Comparison of ENCODE assay signal across 1 cellular context in the genomic region with DNA sequence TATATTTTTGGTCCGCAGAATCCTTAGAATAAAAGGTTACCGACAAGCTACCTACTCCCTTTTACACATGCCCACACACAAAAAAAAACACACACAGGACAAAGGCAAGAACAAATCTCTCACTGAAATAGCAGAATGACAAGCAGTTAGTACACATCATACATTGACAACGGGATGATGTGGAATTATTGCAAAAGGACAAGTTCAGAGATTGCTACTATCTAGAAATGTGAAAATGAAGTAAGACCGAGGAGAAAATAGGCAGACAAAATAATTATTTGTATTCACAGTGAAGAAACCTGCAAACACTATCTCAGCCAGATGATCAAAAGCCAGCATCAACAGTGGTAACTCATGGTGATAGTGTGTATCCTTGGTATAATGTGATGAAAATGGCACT.
TF ChIP-seq lines count a peak whose summit lies in the region.

No MANE protein-coding gene starts in this region.

TF ChIP-seq in GM23338, 12 proteins besides CTCF, POLR2A, EP300 and RAD21 (continued from another document):
- TF ChIP-seq, protein P1, sequence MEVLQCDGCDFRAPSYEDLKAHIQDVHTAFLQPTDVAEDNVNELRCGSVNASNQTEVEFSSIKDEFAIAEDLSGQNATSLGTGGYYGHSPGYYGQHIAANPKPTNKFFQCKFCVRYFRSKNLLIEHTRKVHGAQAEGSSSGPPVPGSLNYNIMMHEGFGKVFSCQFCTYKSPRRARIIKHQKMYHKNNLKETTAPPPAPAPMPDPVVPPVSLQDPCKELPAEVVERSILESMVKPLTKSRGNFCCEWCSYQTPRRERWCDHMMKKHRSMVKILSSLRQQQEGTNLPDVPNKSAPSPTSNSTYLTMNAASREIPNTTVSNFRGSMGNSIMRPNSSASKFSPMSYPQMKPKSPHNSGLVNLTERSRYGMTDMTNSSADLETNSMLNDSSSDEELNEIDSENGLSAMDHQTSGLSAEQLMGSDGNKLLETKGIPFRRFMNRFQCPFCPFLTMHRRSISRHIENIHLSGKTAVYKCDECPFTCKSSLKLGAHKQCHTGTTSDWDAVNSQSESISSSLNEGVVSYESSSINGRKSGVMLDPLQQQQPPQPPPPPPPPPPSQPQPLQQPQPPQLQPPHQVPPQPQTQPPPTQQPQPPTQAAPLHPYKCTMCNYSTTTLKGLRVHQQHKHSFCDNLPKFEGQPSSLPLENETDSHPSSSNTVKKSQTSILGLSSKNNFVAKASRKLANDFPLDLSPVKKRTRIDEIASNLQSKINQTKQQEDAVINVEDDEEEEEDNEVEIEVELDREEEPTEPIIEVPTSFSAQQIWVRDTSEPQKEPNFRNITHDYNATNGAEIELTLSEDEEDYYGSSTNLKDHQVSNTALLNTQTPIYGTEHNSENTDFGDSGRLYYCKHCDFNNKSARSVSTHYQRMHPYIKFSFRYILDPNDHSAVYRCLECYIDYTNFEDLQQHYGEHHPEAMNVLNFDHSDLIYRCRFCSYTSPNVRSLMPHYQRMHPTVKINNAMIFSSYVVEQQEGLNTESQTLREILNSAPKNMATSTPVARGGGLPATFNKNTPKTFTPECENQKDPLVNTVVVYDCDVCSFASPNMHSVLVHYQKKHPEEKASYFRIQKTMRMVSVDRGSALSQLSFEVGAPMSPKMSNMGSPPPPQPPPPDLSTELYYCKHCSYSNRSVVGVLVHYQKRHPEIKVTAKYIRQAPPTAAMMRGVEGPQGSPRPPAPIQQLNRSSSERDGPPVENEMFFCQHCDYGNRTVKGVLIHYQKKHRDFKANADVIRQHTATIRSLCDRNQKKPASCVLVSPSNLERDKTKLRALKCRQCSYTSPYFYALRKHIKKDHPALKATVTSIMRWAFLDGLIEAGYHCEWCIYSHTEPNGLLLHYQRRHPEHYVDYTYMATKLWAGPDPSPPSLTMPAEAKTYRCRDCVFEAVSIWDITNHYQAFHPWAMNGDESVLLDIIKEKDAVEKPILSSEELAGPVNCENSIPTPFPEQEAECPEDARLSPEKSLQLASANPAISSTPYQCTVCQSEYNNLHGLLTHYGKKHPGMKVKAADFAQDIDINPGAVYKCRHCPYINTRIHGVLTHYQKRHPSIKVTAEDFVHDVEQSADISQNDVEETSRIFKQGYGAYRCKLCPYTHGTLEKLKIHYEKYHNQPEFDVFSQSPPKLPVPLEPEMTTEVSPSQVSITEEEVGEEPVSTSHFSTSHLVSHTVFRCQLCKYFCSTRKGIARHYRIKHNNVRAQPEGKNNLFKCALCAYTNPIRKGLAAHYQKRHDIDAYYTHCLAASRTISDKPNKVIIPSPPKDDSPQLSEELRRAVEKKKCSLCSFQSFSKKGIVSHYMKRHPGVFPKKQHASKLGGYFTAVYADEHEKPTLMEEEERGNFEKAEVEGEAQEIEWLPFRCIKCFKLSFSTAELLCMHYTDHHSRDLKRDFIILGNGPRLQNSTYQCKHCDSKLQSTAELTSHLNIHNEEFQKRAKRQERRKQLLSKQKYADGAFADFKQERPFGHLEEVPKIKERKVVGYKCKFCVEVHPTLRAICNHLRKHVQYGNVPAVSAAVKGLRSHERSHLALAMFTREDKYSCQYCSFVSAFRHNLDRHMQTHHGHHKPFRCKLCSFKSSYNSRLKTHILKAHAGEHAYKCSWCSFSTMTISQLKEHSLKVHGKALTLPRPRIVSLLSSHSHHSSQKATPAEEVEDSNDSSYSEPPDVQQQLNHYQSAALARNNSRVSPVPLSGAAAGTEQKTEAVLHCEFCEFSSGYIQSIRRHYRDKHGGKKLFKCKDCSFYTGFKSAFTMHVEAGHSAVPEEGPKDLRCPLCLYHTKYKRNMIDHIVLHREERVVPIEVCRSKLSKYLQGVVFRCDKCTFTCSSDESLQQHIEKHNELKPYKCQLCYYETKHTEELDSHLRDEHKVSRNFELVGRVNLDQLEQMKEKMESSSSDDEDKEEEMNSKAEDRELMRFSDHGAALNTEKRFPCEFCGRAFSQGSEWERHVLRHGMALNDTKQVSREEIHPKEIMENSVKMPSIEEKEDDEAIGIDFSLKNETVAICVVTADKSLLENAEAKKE (CRISPR knock-in tag; IDR thresholded peaks at IDR 0.05): no peak
- no peak for TF ChIP-seq NANOG (IDR thresholded peaks at IDR 0.05; ENCODE audit: borderline replicate concordance)
- no peak for TF ChIP-seq ZNF114 (CRISPR knock-in tag; IDR thresholded peaks at IDR 0.05)
- no peak for TF ChIP-seq ZNF331 (CRISPR knock-in tag; IDR thresholded peaks at IDR 0.05; ENCODE audit: low read depth)
- TF ChIP-seq, protein P2, sequence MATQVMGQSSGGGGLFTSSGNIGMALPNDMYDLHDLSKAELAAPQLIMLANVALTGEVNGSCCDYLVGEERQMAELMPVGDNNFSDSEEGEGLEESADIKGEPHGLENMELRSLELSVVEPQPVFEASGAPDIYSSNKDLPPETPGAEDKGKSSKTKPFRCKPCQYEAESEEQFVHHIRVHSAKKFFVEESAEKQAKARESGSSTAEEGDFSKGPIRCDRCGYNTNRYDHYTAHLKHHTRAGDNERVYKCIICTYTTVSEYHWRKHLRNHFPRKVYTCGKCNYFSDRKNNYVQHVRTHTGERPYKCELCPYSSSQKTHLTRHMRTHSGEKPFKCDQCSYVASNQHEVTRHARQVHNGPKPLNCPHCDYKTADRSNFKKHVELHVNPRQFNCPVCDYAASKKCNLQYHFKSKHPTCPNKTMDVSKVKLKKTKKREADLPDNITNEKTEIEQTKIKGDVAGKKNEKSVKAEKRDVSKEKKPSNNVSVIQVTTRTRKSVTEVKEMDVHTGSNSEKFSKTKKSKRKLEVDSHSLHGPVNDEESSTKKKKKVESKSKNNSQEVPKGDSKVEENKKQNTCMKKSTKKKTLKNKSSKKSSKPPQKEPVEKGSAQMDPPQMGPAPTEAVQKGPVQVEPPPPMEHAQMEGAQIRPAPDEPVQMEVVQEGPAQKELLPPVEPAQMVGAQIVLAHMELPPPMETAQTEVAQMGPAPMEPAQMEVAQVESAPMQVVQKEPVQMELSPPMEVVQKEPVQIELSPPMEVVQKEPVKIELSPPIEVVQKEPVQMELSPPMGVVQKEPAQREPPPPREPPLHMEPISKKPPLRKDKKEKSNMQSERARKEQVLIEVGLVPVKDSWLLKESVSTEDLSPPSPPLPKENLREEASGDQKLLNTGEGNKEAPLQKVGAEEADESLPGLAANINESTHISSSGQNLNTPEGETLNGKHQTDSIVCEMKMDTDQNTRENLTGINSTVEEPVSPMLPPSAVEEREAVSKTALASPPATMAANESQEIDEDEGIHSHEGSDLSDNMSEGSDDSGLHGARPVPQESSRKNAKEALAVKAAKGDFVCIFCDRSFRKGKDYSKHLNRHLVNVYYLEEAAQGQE (IDR thresholded peaks at IDR 0.05; ENCODE audit: unreplicated experiment): no peak
- TF ChIP-seq EZH2phosphoT487 (IDR thresholded peaks at IDR 0.05; ENCODE audit: unreplicated experiment): no peak
- TF ChIP-seq CREB1 (CRISPR knock-in tag; IDR thresholded peaks at IDR 0.05; ENCODE audit: low read depth): no peak
- no peak for TF ChIP-seq POLR2AphosphoS5 (IDR thresholded peaks at IDR 0.05; ENCODE audit: low read depth)
- no peak for TF ChIP-seq EZH2 (IDR thresholded peaks at IDR 0.05; ENCODE audit: low read depth, unreplicated experiment)
TF ChIP-seq in GM23338: peak in this region for 0.
